Comparison of ENCODE assay signal across 31 cellular contexts in genomic region chr22:25196326-25196725, GRCh38. TPM values are rescaled to one million over a fixed set of nuclear protein-coding genes. Genes with fewer than 3 reads are reported as not detected.
"Had no signal": no experiment of that assay in that cellular context is flagged by ENCODE, and none has a peak within 500 bp of the region (broad histone marks: within the 10 kb centered on the region; RNA-seq: fewer than 3 reads in every experiment).

No MANE protein-coding gene starts in this region.

- H3K9me3 ChIP-seq: stomach, suprapubic skin, testis, thoracic aorta, tibial artery, tibial nerve, transverse colon, upper lobe of left lung, upper lobe of right lung, uterus, vagina had no signal

- H3K4me3 Mint-ChIP-seq: stimulated activated effector memory CD8-positive, alpha-beta T cell treated with anti-CD3 and anti-CD28 coated beads, Interleukin-12 subunit alpha, Interleukin-12 subunit beta, amount 100 ng/mL, for 72 hours; stimulated activated memory B cell treated with anti-CD40 and anti-IgM and Interleukin-4, amounts not matched to agents 10 μg/mL and 1 μg/mL and 100 μg/mL, for 72 hours; stimulated activated naive B cell treated with anti-CD40 and anti-IgM and Interleukin-4, amounts not matched to agents 10 μg/mL and 1 μg/mL and 100 μg/mL, for 72 hours; stimulated activated naive CD8-positive, alpha-beta T cell treated with anti-CD3 and anti-CD28 coated beads, Interleukin-15, amount 100 ng/mL, for 72 hours; stimulated activated naive CD8-positive, alpha-beta T cell treated with anti-CD3 and anti-CD28 coated beads, Interleukin-15, Interleukin-2, amounts not matched to agents 100 ng/mL and 50 ng/mL, for 24 hours; type B pancreatic cell had no signal

- H3K4me1 ChIP-seq: stomach, suprapubic skin, testis, tibial artery, tibial nerve, transverse colon, upper lobe of left lung, upper lobe of right lung, uterus, vagina had no signal

- H3K27ac Mint-ChIP-seq: stimulated activated effector memory CD8-positive, alpha-beta T cell treated with anti-CD3 and anti-CD28 coated beads, Interleukin-12 subunit alpha, Interleukin-12 subunit beta, amount 100 ng/mL, for 72 hours; stimulated activated memory B cell treated with anti-CD40 and anti-IgM and Interleukin-4, amounts not matched to agents 10 μg/mL and 1 μg/mL and 100 μg/mL, for 72 hours; stimulated activated naive B cell treated with anti-CD40 and anti-IgM and Interleukin-4, amounts not matched to agents 10 μg/mL and 1 μg/mL and 100 μg/mL, for 72 hours; stimulated activated naive CD8-positive, alpha-beta T cell treated with anti-CD3 and anti-CD28 coated beads, Interleukin-15, amount 100 ng/mL, for 72 hours; stimulated activated naive CD8-positive, alpha-beta T cell treated with anti-CD3 and anti-CD28 coated beads, Interleukin-15, Interleukin-2, amounts not matched to agents 100 ng/mL and 50 ng/mL, for 24 hours; type B pancreatic cell had no signal

- H3K36me3 ChIP-seq: uterus had no signal

- H3K4me3 ChIP-seq: stomach, suprapubic skin, testis, thoracic aorta, tibial artery, tibial nerve, transverse colon, upper lobe of left lung, upper lobe of right lung, uterus, vagina had no signal

- H3K27me3 ChIP-seq: stomach, suprapubic skin, testis, tibial artery, tibial nerve, transverse colon, upper lobe of left lung, upper lobe of right lung, uterus, vagina had no signal

- H3K4me1 Mint-ChIP-seq: stimulated activated effector memory CD8-positive, alpha-beta T cell treated with anti-CD3 and anti-CD28 coated beads, Interleukin-12 subunit alpha, Interleukin-12 subunit beta, amount 100 ng/mL, for 72 hours; stimulated activated memory B cell treated with anti-CD40 and anti-IgM and Interleukin-4, amounts not matched to agents 10 μg/mL and 1 μg/mL and 100 μg/mL, for 72 hours; stimulated activated naive B cell treated with anti-CD40 and anti-IgM and Interleukin-4, amounts not matched to agents 10 μg/mL and 1 μg/mL and 100 μg/mL, for 72 hours; stimulated activated naive CD8-positive, alpha-beta T cell treated with anti-CD3 and anti-CD28 coated beads, Interleukin-15, amount 100 ng/mL, for 72 hours had no signal

- H3K27me3 Mint-ChIP-seq: stimulated activated naive CD8-positive, alpha-beta T cell treated with anti-CD3 and anti-CD28 coated beads, Interleukin-15, amount 100 ng/mL, for 72 hours; stimulated activated naive CD8-positive, alpha-beta T cell treated with anti-CD3 and anti-CD28 coated beads, Interleukin-15, Interleukin-2, amounts not matched to agents 100 ng/mL and 50 ng/mL, for 24 hours; type B pancreatic cell had no signal

- H3K9me3 Mint-ChIP-seq: stimulated activated effector memory CD8-positive, alpha-beta T cell treated with anti-CD3 and anti-CD28 coated beads, Interleukin-12 subunit alpha, Interleukin-12 subunit beta, amount 100 ng/mL, for 72 hours; stimulated activated memory B cell treated with anti-CD40 and anti-IgM and Interleukin-4, amounts not matched to agents 10 μg/mL and 1 μg/mL and 100 μg/mL, for 72 hours; stimulated activated naive CD8-positive, alpha-beta T cell treated with anti-CD3 and anti-CD28 coated beads, Interleukin-15, amount 100 ng/mL, for 72 hours; stimulated activated naive CD8-positive, alpha-beta T cell treated with anti-CD3 and anti-CD28 coated beads, Interleukin-15, Interleukin-2, amounts not matched to agents 100 ng/mL and 50 ng/mL, for 24 hours; type B pancreatic cell had no signal

- ATAC-seq: stimulated activated effector memory CD8-positive, alpha-beta T cell treated with anti-CD3 and anti-CD28 coated beads, Interleukin-12 subunit alpha, Interleukin-12 subunit beta, amount 100 ng/mL, for 72 hours; stimulated activated memory B cell treated with anti-CD40 and anti-IgM and Interleukin-4, amounts not matched to agents 10 μg/mL and 1 μg/mL and 100 μg/mL, for 72 hours; stimulated activated naive B cell treated with anti-CD40 and anti-IgM and Interleukin-4, amounts not matched to agents 10 μg/mL and 1 μg/mL and 100 μg/mL, for 72 hours; stimulated activated naive CD8-positive, alpha-beta T cell treated with anti-CD3 and anti-CD28 coated beads, Interleukin-15, amount 100 ng/mL, for 72 hours; stimulated activated naive CD8-positive, alpha-beta T cell treated with anti-CD3 and anti-CD28 coated beads, Interleukin-15, Interleukin-2, amounts not matched to agents 100 U/mL and 50 U/mL, for 24 hours; upper lobe of right lung had no signal

- DNase-seq: stimulated activated CD4-positive, alpha-beta T cell treated with anti-CD3 and anti-CD28 coated beads, Interleukin-2, amount 100 ng/mL, for 48 hours; stimulated activated CD4-positive, alpha-beta T cell treated with anti-CD3 and anti-CD28 coated beads, Interleukin-4, amount 100 ng/mL, for 1 hour; stimulated activated CD4-positive, alpha-beta T cell treated with anti-CD3 and anti-CD28 coated beads, Interleukin-4, amount 100 ng/mL, for 24 hours; stimulated activated CD4-positive, alpha-beta T cell treated with anti-CD3 and anti-CD28 coated beads, Interleukin-4, amount 100 ng/mL, for 4 hours; stimulated activated CD8-positive, alpha-beta memory T cell treated with anti-CD3 and anti-CD28 coated beads, Interleukin-4, amount 100 ng/mL, for 48 hours; stimulated activated naive B cell treated with anti-CD40 and anti-IgM and Interleukin-4, amounts not matched to agents 10 μg/mL and 1 μg/mL and 100 μg/mL, for 72 hours; stimulated activated naive CD4-positive, alpha-beta T cell; stimulated activated naive CD4-positive, alpha-beta T cell treated with Interleukin-2 at 50 U/mL for 16 hours; stimulated activated naive CD8-positive, alpha-beta T cell treated with anti-CD3 and anti-CD28 coated beads, Interleukin-15, amount 100 ng/mL, for 72 hours; stimulated activated naive CD8-positive, alpha-beta T cell treated with anti-CD3 and anti-CD28 coated beads, Interleukin-15, Interleukin-2, amounts not matched to agents 100 U/mL and 50 U/mL, for 24 hours; stomach; substantia nigra; testis; tibial artery; transverse colon; trophoblast cell; upper lobe of left lung; uterus had no signal

- H3K36me3 Mint-ChIP-seq: stimulated activated effector memory CD8-positive, alpha-beta T cell treated with anti-CD3 and anti-CD28 coated beads, Interleukin-12 subunit alpha, Interleukin-12 subunit beta, amount 100 ng/mL, for 72 hours; stimulated activated memory B cell treated with anti-CD40 and anti-IgM and Interleukin-4, amounts not matched to agents 10 μg/mL and 1 μg/mL and 100 μg/mL, for 72 hours; stimulated activated naive B cell treated with anti-CD40 and anti-IgM and Interleukin-4, amounts not matched to agents 10 μg/mL and 1 μg/mL and 100 μg/mL, for 72 hours; type B pancreatic cell had no signal

- H3K27ac ChIP-seq: stomach, suprapubic skin, testis, thoracic aorta, tibial artery, tibial nerve, transverse colon, upper lobe of left lung, upper lobe of right lung, uterus, vagina had no signal

RNA-seq across cellular contexts. Expression of gene CRYBB3, which starts 3.3 kb away (rescaled TPM):
- total RNA-seq: stomach, subcutaneous adipose tissue, suprapubic skin, temporal lobe, tibial nerve, ureter, urinary bladder, uterus, vagina had no signal

RNA-seq across cellular contexts. Expression of gene CRYBB2, which starts 23.1 kb away (rescaled TPM):
- total RNA-seq: stomach, subcutaneous adipose tissue, tibial nerve, upper lobe of right lung, urinary bladder, uterus, vagina had no signal
